ENCODE assay signal across 1 cellular context in the genomic region with DNA sequence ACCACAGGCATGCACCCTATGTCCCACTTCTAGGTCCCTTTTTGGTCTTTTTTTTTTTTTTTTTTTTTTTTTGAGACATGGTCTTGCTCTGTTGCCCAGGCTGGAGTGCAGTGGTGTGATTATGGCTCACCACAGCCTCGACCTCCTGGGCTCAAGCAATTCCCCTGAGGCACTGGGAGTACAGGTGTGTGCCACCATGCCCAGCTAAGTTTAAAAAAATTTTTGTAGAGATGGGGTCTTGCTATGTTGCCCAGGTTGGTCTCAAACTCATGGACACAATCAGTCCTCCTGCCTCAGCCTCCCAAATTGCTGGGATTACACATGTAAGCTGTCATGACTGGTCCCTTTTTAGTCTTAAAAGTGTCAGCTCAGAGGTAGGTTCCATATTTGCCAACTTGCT.
TF ChIP-seq lines count a peak whose summit lies in the region.

No MANE protein-coding gene starts in this region.

TF ChIP-seq in H1, 55 proteins besides CTCF, POLR2A, EP300 and RAD21:
- TF ChIP-seq KDM1A (IDR thresholded peaks at IDR 0.05; ENCODE audit: borderline replicate concordance, low read length) = 0 out of 2 replicates have a peak, but pooled peaks have one; percentile 48
TF ChIP-seq in H1: peak in this region for 1; not testable (repeated sequence) for 54.
